ENCODE assay signal across 1 cellular context in genomic region chr2:186617186-186617585, GRCh38.
TF ChIP-seq lines count a peak whose summit lies in the region.

No MANE protein-coding gene starts in this region.

TF ChIP-seq in H1, 55 proteins besides CTCF, POLR2A, EP300 and RAD21 (continued from another document):
- TF ChIP-seq MAX (IDR thresholded peaks at IDR 0.05) (no peak), RBBP5 (IDR thresholded peaks at IDR 0.05; ENCODE audit: borderline replicate concordance, low read depth, low read length) (no peak)
